ENCODE assay signal across 22 cellular contexts in the genomic region with DNA sequence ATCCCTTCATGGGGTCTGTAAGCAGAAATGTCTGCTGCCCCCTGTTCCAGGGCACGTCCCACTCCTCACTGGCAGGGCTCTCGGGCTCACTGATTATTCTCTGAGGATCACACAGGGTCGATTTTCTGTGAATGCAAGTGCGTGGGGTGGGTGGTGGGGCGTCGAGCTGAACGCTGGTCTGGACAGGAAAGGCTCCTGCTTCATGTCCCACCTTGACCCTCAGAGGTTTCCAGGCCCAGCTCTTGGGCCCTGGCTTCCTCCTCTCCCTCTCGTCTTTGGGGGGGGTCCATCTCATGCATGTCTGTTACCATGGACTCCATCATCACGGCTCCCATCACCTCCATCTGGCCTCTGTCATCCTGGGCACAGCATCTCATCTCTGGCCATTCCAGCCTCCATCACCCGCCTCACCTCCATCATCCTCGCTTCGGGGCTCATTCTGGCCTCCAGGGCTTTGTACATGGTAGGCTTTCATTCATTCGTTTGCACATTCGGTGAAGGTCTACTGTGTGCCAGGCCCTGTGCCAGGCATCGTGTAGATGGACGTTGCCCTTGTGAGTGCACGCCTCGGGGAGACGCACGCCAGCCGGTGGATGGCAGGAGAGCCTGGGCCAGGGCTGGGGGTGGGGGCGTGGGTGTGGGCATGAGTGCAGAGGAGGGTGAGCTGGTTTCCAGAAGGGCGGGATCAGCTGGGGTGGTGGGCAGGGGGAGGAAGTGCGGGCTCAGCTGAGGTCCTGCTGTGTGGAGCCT. TPM values are rescaled to one million over a fixed set of nuclear protein-coding genes. Genes with fewer than 3 reads are reported as not detected.
DNase-seq lines count a peak whose midpoint lies in the region; ATAC-seq and TF ChIP-seq lines count a peak whose summit lies in the region.
"Had no signal": no experiment of that assay in that cellular context is flagged by ENCODE, and none has a peak within 500 bp of the region (broad histone marks: within the 10 kb centered on the region; RNA-seq: fewer than 3 reads in every experiment).

No MANE protein-coding gene starts in this region.

- POLR2A ChIA-PET in HEK293 (lab: Yijun Ruan, JAX) = no interaction called here
- POLR2A ChIA-PET in naive thymus-derived CD4-positive, alpha-beta T cell (lab: Charles Lee) = no interaction called here

- H3K4me1 Mint-ChIP-seq in naive thymus-derived CD4-positive, alpha-beta T cell = peaks cover 0 to 6% (median 0%) of the 10 kb centered on the region in 7 donors

- H3K27me3 Mint-ChIP-seq in naive thymus-derived CD4-positive, alpha-beta T cell = no peaks in the 10 kb centered on the region
- H3K27me3 Mint-ChIP-seq: CD4-positive, alpha-beta T cell had no signal

- no peaks in the 10 kb centered on the region; the same call in 1 of the 2 replicates for H3K4me1 ChIP-seq in BE2C
- no peaks in the 10 kb centered on the region for H3K4me1 ChIP-seq in HEK293 (ENCODE audit: control insufficient read depth, insufficient read depth, low read length)
- H3K4me1 ChIP-seq in left ventricle myocardium inferior = no peaks in the 10 kb centered on the region
- peaks cover 0 to 7% of the 10 kb centered on the region in 2 donors for H3K4me1 ChIP-seq in neuronal stem cell (ENCODE audit: control insufficient read depth in 2 of 2, insufficient read depth in 1 of 2, low read depth in 1 of 2, low read length in 2 of 2)
- no peaks in the 10 kb centered on the region for H3K4me1 ChIP-seq in naive thymus-derived CD4-positive, alpha-beta T cell (ENCODE audit: control insufficient read depth in 2 of 2, insufficient read depth in 2 of 2, low read length in 2 of 2)
- H3K4me1 ChIP-seq: SJSA1 had no signal

- H3K23ac ChIP-seq in neuronal stem cell (ENCODE audit: low read depth, low read length, poor library complexity) = no peak overlapping the region

- WGBS in neuronal stem cell (ENCODE audit: extremely low coverage in 2 of 2, insufficient read length in 2 of 2, insufficient replicate concordance in 1 of 2), 2 donors = no CpG with 5 or more reads among the region's 24 CpGs

- no peak overlapping the region for H3K27ac Mint-ChIP-seq in naive thymus-derived CD4-positive, alpha-beta T cell
- H3K27ac Mint-ChIP-seq: CD4-positive, alpha-beta T cell had no signal

- H3K18ac ChIP-seq in neuronal stem cell (ENCODE audit: low read length) = peak overlapping the region; percentile 50

- H3K14ac ChIP-seq in neuronal stem cell (ENCODE audit: low read length) = no peak overlapping the region

- H3K9me3 Mint-ChIP-seq in naive thymus-derived CD4-positive, alpha-beta T cell = peaks cover 0 to 6% (median 0%) of the 10 kb centered on the region in 11 donors
- H3K9me3 Mint-ChIP-seq: CD4-positive, alpha-beta T cell had no signal

- no peak overlapping the region for H2BK12ac ChIP-seq in neuronal stem cell (ENCODE audit: low read length)

- H2AK5ac ChIP-seq in neuronal stem cell (ENCODE audit: low read depth, low read length) = peak overlapping the region; percentile 89

- H3K4me3 ChIP-seq in BE2C (ENCODE audit: low read depth, low read length) = no peak overlapping the region
- H3K4me3 ChIP-seq in HEK293 (ENCODE audit: low read depth, low read length) = no peak overlapping the region
- H3K4me3 ChIP-seq in left ventricle myocardium inferior = no peak overlapping the region
- no peak overlapping the region for H3K4me3 ChIP-seq in neuronal stem cell (ENCODE audit: low read length in 2 of 2)
- no peak overlapping the region for H3K4me3 ChIP-seq in naive thymus-derived CD4-positive, alpha-beta T cell (ENCODE audit: low read length)
- H3K4me3 ChIP-seq: MG63, SJSA1 had no signal

- no peaks in the 10 kb centered on the region for H3K27me3 ChIP-seq in BE2C
- peaks cover 10% of the 10 kb centered on the region for H3K27me3 ChIP-seq in left ventricle myocardium inferior (ENCODE audit: low read depth)
- no peaks in the 10 kb centered on the region for H3K27me3 ChIP-seq in neuronal stem cell (ENCODE audit: control insufficient read depth in 3 of 3, insufficient read depth in 3 of 3, low read depth in 1 of 3, low read length in 3 of 3)
- H3K27me3 ChIP-seq in naive thymus-derived CD4-positive, alpha-beta T cell (ENCODE audit: control insufficient read depth in 2 of 2, insufficient read depth in 2 of 2, low read length in 2 of 2) = no peaks in the 10 kb centered on the region
- H3K27me3 ChIP-seq: MG63, SJSA1 had no signal

- H2AFZ ChIP-seq in neuronal stem cell (ENCODE audit: low read length) = no peak overlapping the region

- H3K27ac ChIP-seq in HEK293 (ENCODE audit: extremely low read depth, low read depth, low read length) = no peak overlapping the region
- no peak overlapping the region for H3K27ac ChIP-seq in left ventricle myocardium inferior (replicated peaks)
- no peak overlapping the region for H3K27ac ChIP-seq in neuronal stem cell (replicated peaks; ENCODE audit: low read length)
- H3K27ac ChIP-seq in naive thymus-derived CD4-positive, alpha-beta T cell (ENCODE audit: low read depth, low read length) = no peak overlapping the region
- H3K27ac ChIP-seq: SJSA1 had no signal

- H4K91ac ChIP-seq in neuronal stem cell (ENCODE audit: low read depth, low read length, poor library complexity) = peak overlapping the region; percentile 34

- peak; percentile 6 for DNase-seq in BE2C
- DNase-seq in left ventricle myocardium inferior = peak; percentile 8
- DNase-seq in neuronal stem cell (ENCODE audit: low spot score) = no peak
- no peak for DNase-seq in NCI-H128 (lab: John Stamatoyannopoulos, UW; ENCODE audit: unreplicated experiment)
- no peak for DNase-seq in activated naive CD4-positive, alpha-beta T cell treated with anti-CD3 and anti-CD28 coated beads, Interleukin-2, amount 50 U/mL, for 16 hours
- no peak for DNase-seq in OCI-M1 (lab: John Stamatoyannopoulos, UW)
- DNase-seq in naive thymus-derived CD4-positive, alpha-beta T cell = no peak
- DNase-seq: ACHN; AML-193; CD4-positive, alpha-beta T cell; EL; Karpas-422; MG63; NCI-H1092; NCI-H1694; NCI-H226; NCI-H526 had no signal

- H3K36me3 ChIP-seq in BE2C (peaks cover 59% of the 10 kb centered on the region), HEK293 (ENCODE audit: control insufficient read depth in 2 of 2, insufficient read depth in 1 of 2, low read length in 2 of 2) (no peaks in the 10 kb centered on the region), left ventricle myocardium inferior (no peaks in the 10 kb centered on the region), neuronal stem cell (replicated peaks in 1 of 2; ENCODE audit: control insufficient read depth in 2 of 2, insufficient read depth in 2 of 2, low read length in 2 of 2) (no peaks in the 10 kb centered on the region)
- no peaks in the 10 kb centered on the region for H3K36me3 ChIP-seq in naive thymus-derived CD4-positive, alpha-beta T cell (ENCODE audit: control insufficient read depth in 2 of 3, insufficient read depth in 3 of 3, low read length in 3 of 3)
- H3K36me3 ChIP-seq: MG63 had no signal

- no peaks in the 10 kb centered on the region for H3K36me3 Mint-ChIP-seq in naive thymus-derived CD4-positive, alpha-beta T cell

- TF ChIP-seq CTCF in BE2C (IDR thresholded peaks at IDR 0.05; ENCODE audit: low read depth, low read length) = no peak
- TF ChIP-seq CTCF in HEK293 (tag by site-specific recombination; IDR thresholded peaks at IDR 0.05) = no peak
- no peak for TF ChIP-seq CTCF in left ventricle myocardium inferior (IDR thresholded peaks at IDR 0.05; ENCODE audit: borderline replicate concordance)

- intact Hi-C loops in left ventricle myocardium inferior (cut with micrococcal nuclease) = no loop called here
- intact Hi-C loops in naive thymus-derived CD4-positive, alpha-beta T cell (cut with micrococcal nuclease) = no loop called here

- H3K4me3 Mint-ChIP-seq in naive thymus-derived CD4-positive, alpha-beta T cell = no peak overlapping the region
- H3K4me3 Mint-ChIP-seq: CD4-positive, alpha-beta T cell had no signal

- peak overlapping the region; percentile 83 for H2BK5ac ChIP-seq in neuronal stem cell (ENCODE audit: low read length)

- no peak overlapping the region for H3K4me2 ChIP-seq in neuronal stem cell (ENCODE audit: insufficient read depth, low read length, poor library complexity, severe bottlenecking)

- no peak overlapping the region for H2BK120ac ChIP-seq in neuronal stem cell (ENCODE audit: low read depth, low read length)

- no peak overlapping the region for H3K4ac ChIP-seq in neuronal stem cell (ENCODE audit: low read length)

- no peak overlapping the region for H4K8ac ChIP-seq in neuronal stem cell (ENCODE audit: low read depth, low read length)

- ATAC-seq in naive thymus-derived CD4-positive, alpha-beta T cell = no peak

- H3K79me1 ChIP-seq in neuronal stem cell (ENCODE audit: low read depth, low read length) = no peaks in the 10 kb centered on the region

- H3K9me3 ChIP-seq in BE2C (no peaks in the 10 kb centered on the region), HEK293 (ENCODE audit: control insufficient read depth, insufficient read depth, low read depth, low read length) (no peaks in the 10 kb centered on the region), left ventricle myocardium inferior (replicated peaks) (no peaks in the 10 kb centered on the region), neuronal stem cell (replicated peaks in 1 of 2; ENCODE audit: control insufficient read depth in 2 of 2, insufficient read depth in 1 of 2, low read depth in 1 of 2, low read length in 2 of 2) (peaks cover 0 to 2% of the 10 kb centered on the region in 2 donors)
- H3K9me3 ChIP-seq in naive thymus-derived CD4-positive, alpha-beta T cell (ENCODE audit: control insufficient read depth in 2 of 3, low read length in 3 of 3) = no peaks in the 10 kb centered on the region
- H3K9me3 ChIP-seq: MG63, SJSA1 had no signal

- CTCF ChIA-PET in HEK293 (lab: Yijun Ruan, JAX) = no interaction called here
- CTCF ChIA-PET in naive thymus-derived CD4-positive, alpha-beta T cell (lab: Charles Lee) = no interaction called here

- H2BK15ac ChIP-seq in neuronal stem cell (ENCODE audit: low read length) = peak overlapping the region; percentile 18

- no peak overlapping the region for H3K9ac ChIP-seq in neuronal stem cell (ENCODE audit: low read depth, low read length, poor library complexity)

RNA-seq across cellular contexts. Expression of a gene that starts 34.7 kb away (rescaled TPM):
- 2.0 TPM for polyA plus RNA-seq in BE2C (2012; ENCODE audit: insufficient read depth, insufficient read length, low read depth)
- not detected for total RNA-seq in left ventricle myocardium inferior
- polyA plus RNA-seq in neuronal stem cell (2013, experiment 1 of 2) = 3.6 TPM
- polyA plus RNA-seq in neuronal stem cell (2013, experiment 2 of 2) = 3.6 TPM
- total RNA-seq in naive thymus-derived CD4-positive, alpha-beta T cell = not detected
- polyA plus RNA-seq in naive thymus-derived CD4-positive, alpha-beta T cell = not detected
- total RNA-seq: CD4-positive, alpha-beta T cell; H1; OCI-LY7; RPMI7951; SJSA1 had no signal
- polyA plus RNA-seq: H1 had no signal

RNA-seq across cellular contexts. Expression of a gene that starts 42.9 kb away (rescaled TPM):
- polyA plus RNA-seq in BE2C (2012; ENCODE audit: insufficient read depth, insufficient read length, low read depth) = 610 TPM
- 17.5 TPM for total RNA-seq in left ventricle myocardium inferior
- polyA plus RNA-seq in neuronal stem cell (2013, experiment 1 of 2) = 61.0 TPM
- polyA plus RNA-seq in neuronal stem cell (2013, experiment 2 of 2) = 58.1 TPM
- 1 to 10 TPM in 1 of 5 experiments, under 1 TPM in 1, not detected in 3; 0.80 to 2.4 TPM for total RNA-seq in naive thymus-derived CD4-positive, alpha-beta T cell
- polyA plus RNA-seq in naive thymus-derived CD4-positive, alpha-beta T cell = not detected
- total RNA-seq: CD4-positive, alpha-beta T cell; OCI-LY7 had no signal

Comparison
In these comparisons a context has a peak if more than half of its experiments do, and no peak if none do; other contexts are left out.
1. DNase-seq: peak in BE2C (single experiment) and left ventricle myocardium inferior (single experiment); none in neuronal stem cell (single experiment), NCI-H128 (single experiment), activated naive CD4-positive, alpha-beta T cell treated with anti-CD3 and anti-CD28 coated beads, Interleukin-2, amount 50 U/mL, for 16 hours (single experiment), OCI-M1 (single experiment) and naive thymus-derived CD4-positive, alpha-beta T cell (0 of 9).